In the genomic region with DNA sequence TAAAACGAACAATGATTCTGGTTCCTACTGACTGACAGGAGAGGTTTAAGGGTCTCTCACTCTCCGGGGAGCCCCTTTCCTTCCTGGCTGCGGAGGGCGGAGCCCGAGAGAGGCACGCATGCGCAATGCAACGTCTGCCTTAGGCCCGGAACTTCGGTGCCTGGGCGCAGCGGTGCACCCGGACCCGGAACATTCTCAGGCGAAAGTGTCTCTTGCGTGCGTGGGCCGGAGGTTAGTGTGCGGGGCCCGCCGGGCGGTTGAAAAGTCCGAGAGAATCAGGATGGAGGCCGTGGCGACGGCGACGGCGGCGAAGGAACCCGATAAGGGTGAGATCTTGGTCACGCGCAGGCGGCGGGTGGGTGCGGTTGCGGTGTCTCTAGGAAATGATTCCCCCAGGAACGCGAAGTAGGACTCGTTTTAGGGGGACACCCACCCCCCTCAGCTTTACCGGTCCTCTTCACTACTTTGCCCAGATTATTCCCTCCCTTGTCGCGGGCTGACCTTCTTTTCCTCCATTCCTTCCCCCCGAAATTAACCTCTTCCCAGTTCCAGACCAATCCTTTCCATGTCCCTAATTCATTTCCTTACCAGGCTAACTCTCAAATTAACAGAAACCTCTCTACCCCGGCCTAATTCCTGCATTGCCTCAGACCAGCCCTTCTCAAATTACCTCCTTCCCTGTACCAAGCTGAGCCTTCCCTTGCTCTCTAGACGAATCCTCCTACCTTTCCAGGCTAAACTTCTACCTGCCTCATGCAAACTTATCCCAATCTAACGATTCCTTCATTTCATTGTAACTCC, we compare ENCODE assay signal across 1 cellular context.
TF ChIP-seq lines count a peak whose summit lies in the region.

A gene (plus strand): TSS at position 142 of the 801 bp plus-strand sequence. CDS start 139 bp downstream, at position 281.

TF ChIP-seq in HEK293, 187 proteins besides CTCF, POLR2A, EP300 and RAD21 (continued from another document and continues in another):
- TF ChIP-seq, protein P1, sequence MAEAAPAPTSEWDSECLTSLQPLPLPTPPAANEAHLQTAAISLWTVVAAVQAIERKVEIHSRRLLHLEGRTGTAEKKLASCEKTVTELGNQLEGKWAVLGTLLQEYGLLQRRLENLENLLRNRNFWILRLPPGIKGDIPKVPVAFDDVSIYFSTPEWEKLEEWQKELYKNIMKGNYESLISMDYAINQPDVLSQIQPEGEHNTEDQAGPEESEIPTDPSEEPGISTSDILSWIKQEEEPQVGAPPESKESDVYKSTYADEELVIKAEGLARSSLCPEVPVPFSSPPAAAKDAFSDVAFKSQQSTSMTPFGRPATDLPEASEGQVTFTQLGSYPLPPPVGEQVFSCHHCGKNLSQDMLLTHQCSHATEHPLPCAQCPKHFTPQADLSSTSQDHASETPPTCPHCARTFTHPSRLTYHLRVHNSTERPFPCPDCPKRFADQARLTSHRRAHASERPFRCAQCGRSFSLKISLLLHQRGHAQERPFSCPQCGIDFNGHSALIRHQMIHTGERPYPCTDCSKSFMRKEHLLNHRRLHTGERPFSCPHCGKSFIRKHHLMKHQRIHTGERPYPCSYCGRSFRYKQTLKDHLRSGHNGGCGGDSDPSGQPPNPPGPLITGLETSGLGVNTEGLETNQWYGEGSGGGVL (tag by site-specific recombination; IDR thresholded peaks at IDR 0.05), result peak; percentile 87
- TF ChIP-seq, protein P2, sequence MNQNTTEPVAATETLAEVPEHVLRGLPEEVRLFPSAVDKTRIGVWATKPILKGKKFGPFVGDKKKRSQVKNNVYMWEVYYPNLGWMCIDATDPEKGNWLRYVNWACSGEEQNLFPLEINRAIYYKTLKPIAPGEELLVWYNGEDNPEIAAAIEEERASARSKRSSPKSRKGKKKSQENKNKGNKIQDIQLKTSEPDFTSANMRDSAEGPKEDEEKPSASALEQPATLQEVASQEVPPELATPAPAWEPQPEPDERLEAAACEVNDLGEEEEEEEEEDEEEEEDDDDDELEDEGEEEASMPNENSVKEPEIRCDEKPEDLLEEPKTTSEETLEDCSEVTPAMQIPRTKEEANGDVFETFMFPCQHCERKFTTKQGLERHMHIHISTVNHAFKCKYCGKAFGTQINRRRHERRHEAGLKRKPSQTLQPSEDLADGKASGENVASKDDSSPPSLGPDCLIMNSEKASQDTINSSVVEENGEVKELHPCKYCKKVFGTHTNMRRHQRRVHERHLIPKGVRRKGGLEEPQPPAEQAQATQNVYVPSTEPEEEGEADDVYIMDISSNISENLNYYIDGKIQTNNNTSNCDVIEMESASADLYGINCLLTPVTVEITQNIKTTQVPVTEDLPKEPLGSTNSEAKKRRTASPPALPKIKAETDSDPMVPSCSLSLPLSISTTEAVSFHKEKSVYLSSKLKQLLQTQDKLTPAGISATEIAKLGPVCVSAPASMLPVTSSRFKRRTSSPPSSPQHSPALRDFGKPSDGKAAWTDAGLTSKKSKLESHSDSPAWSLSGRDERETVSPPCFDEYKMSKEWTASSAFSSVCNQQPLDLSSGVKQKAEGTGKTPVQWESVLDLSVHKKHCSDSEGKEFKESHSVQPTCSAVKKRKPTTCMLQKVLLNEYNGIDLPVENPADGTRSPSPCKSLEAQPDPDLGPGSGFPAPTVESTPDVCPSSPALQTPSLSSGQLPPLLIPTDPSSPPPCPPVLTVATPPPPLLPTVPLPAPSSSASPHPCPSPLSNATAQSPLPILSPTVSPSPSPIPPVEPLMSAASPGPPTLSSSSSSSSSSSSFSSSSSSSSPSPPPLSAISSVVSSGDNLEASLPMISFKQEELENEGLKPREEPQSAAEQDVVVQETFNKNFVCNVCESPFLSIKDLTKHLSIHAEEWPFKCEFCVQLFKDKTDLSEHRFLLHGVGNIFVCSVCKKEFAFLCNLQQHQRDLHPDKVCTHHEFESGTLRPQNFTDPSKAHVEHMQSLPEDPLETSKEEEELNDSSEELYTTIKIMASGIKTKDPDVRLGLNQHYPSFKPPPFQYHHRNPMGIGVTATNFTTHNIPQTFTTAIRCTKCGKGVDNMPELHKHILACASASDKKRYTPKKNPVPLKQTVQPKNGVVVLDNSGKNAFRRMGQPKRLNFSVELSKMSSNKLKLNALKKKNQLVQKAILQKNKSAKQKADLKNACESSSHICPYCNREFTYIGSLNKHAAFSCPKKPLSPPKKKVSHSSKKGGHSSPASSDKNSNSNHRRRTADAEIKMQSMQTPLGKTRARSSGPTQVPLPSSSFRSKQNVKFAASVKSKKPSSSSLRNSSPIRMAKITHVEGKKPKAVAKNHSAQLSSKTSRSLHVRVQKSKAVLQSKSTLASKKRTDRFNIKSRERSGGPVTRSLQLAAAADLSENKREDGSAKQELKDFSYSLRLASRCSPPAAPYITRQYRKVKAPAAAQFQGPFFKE (tag by site-specific recombination; IDR thresholded peaks at IDR 0.05; ENCODE audit: borderline replicate concordance), result no peak; the same call in 1 of the 2 replicates
- TF ChIP-seq ZNF335 (tag by site-specific recombination; conservative IDR thresholded peaks at IDR 0.05), result peak; percentile 97
- TF ChIP-seq ZEB2 (tag by site-specific recombination; IDR thresholded peaks at IDR 0.05), result peak; percentile 96
- TF ChIP-seq ZBTB8A (tag by site-specific recombination; IDR thresholded peaks at IDR 0.05), result peak; percentile 80
- no peak for TF ChIP-seq ZNF560 (tag by site-specific recombination; IDR thresholded peaks at IDR 0.05; ENCODE audit: borderline replicate concordance)
- no peak; the same call in 1 of the 2 replicates for TF ChIP-seq BCL11B (tag by site-specific recombination; IDR thresholded peaks at IDR 0.05; ENCODE audit: low read depth)
- TF ChIP-seq, protein P3, sequence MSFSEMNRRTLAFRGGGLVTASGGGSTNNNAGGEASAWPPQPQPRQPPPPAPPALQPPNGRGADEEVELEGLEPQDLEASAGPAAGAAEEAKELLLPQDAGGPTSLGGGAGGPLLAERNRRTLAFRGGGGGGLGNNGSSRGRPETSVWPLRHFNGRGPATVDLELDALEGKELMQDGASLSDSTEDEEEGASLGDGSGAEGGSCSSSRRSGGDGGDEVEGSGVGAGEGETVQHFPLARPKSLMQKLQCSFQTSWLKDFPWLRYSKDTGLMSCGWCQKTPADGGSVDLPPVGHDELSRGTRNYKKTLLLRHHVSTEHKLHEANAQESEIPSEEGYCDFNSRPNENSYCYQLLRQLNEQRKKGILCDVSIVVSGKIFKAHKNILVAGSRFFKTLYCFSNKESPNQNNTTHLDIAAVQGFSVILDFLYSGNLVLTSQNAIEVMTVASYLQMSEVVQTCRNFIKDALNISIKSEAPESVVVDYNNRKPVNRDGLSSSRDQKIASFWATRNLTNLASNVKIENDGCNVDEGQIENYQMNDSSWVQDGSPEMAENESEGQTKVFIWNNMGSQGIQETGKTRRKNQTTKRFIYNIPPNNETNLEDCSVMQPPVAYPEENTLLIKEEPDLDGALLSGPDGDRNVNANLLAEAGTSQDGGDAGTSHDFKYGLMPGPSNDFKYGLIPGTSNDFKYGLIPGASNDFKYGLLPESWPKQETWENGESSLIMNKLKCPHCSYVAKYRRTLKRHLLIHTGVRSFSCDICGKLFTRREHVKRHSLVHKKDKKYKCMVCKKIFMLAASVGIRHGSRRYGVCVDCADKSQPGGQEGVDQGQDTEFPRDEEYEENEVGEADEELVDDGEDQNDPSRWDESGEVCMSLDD (tag by site-specific recombination; IDR thresholded peaks at IDR 0.05), result peak; percentile 99
- no peak for TF ChIP-seq ZNF174 (tag by site-specific recombination; IDR thresholded peaks at IDR 0.05)
- TF ChIP-seq KLF7 (tag by site-specific recombination; IDR thresholded peaks at IDR 0.05; ENCODE audit: borderline replicate concordance), result peak; percentile 100
- TF ChIP-seq, protein P4, sequence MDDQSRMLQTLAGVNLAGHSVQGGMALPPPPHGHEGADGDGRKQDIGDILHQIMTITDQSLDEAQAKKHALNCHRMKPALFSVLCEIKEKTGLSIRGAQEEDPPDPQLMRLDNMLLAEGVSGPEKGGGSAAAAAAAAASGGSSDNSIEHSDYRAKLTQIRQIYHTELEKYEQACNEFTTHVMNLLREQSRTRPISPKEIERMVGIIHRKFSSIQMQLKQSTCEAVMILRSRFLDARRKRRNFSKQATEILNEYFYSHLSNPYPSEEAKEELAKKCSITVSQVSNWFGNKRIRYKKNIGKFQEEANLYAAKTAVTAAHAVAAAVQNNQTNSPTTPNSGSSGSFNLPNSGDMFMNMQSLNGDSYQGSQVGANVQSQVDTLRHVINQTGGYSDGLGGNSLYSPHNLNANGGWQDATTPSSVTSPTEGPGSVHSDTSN (CRISPR knock-in tag; IDR thresholded peaks at IDR 0.05), result no peak
- TF ChIP-seq ZNF416 (tag by site-specific recombination; IDR thresholded peaks at IDR 0.05), result 0 out of 2 replicates have a peak, but pooled peaks have one; percentile 50
- TF ChIP-seq, protein P5, sequence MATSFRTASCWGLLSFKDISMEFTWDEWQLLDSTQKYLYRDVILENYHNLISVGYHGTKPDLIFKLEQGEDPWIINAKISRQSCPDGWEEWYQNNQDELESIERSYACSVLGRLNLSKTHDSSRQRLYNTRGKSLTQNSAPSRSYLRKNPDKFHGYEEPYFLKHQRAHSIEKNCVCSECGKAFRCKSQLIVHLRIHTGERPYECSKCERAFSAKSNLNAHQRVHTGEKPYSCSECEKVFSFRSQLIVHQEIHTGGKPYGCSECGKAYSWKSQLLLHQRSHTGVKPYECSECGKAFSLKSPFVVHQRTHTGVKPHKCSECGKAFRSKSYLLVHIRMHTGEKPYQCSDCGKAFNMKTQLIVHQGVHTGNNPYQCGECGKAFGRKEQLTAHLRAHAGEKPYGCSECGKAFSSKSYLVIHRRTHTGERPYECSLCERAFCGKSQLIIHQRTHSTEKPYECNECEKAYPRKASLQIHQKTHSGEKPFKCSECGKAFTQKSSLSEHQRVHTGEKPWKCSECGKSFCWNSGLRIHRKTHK (tag by site-specific recombination; IDR thresholded peaks at IDR 0.05), result no peak
- TF ChIP-seq, protein P6, sequence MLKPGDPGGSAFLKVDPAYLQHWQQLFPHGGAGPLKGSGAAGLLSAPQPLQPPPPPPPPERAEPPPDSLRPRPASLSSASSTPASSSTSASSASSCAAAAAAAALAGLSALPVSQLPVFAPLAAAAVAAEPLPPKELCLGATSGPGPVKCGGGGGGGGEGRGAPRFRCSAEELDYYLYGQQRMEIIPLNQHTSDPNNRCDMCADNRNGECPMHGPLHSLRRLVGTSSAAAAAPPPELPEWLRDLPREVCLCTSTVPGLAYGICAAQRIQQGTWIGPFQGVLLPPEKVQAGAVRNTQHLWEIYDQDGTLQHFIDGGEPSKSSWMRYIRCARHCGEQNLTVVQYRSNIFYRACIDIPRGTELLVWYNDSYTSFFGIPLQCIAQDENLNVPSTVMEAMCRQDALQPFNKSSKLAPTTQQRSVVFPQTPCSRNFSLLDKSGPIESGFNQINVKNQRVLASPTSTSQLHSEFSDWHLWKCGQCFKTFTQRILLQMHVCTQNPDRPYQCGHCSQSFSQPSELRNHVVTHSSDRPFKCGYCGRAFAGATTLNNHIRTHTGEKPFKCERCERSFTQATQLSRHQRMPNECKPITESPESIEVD (tag by site-specific recombination; IDR thresholded peaks at IDR 0.05), result no peak
- peak; percentile 99 for TF ChIP-seq ZNF660 (tag by site-specific recombination; IDR thresholded peaks at IDR 0.05)
- no peak for TF ChIP-seq ZNF311 (tag by site-specific recombination; IDR thresholded peaks at IDR 0.05; ENCODE audit: borderline replicate concordance)
- TF ChIP-seq ZNF677 (tag by site-specific recombination; IDR thresholded peaks at IDR 0.05), result no peak
- peak; percentile 97 for TF ChIP-seq ZNF24 (tag by site-specific recombination; IDR thresholded peaks at IDR 0.05)
- TF ChIP-seq OVOL3 (tag by site-specific recombination; IDR thresholded peaks at IDR 0.05), result peak; percentile 97
- TF ChIP-seq SCRT1 (tag by site-specific recombination; IDR thresholded peaks at IDR 0.05; ENCODE audit: borderline replicate concordance), result peak; percentile 44; the same call in 1 of the 2 replicates
- peak; percentile 100 for TF ChIP-seq KLF16 (tag by site-specific recombination; IDR thresholded peaks at IDR 0.05)
- peak; percentile 87 for TF ChIP-seq ZNF76 (tag by site-specific recombination; IDR thresholded peaks at IDR 0.05; ENCODE audit: borderline replicate concordance, low read depth)
- peak; percentile 40; the same call in 1 of the 2 replicates for TF ChIP-seq ZNF157 (tag by site-specific recombination; IDR thresholded peaks at IDR 0.05)
- TF ChIP-seq, protein P7, sequence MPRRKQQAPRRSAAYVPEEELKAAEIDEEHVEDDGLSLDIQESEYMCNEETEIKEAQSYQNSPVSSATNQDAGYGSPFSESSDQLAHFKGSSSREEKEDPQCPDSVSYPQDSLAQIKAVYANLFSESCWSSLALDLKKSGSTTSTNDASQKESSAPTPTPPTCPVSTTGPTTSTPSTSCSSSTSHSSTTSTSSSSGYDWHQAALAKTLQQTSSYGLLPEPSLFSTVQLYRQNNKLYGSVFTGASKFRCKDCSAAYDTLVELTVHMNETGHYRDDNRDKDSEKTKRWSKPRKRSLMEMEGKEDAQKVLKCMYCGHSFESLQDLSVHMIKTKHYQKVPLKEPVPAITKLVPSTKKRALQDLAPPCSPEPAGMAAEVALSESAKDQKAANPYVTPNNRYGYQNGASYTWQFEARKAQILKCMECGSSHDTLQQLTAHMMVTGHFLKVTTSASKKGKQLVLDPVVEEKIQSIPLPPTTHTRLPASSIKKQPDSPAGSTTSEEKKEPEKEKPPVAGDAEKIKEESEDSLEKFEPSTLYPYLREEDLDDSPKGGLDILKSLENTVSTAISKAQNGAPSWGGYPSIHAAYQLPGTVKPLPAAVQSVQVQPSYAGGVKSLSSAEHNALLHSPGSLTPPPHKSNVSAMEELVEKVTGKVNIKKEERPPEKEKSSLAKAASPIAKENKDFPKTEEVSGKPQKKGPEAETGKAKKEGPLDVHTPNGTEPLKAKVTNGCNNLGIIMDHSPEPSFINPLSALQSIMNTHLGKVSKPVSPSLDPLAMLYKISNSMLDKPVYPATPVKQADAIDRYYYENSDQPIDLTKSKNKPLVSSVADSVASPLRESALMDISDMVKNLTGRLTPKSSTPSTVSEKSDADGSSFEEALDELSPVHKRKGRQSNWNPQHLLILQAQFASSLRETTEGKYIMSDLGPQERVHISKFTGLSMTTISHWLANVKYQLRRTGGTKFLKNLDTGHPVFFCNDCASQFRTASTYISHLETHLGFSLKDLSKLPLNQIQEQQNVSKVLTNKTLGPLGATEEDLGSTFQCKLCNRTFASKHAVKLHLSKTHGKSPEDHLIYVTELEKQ (tag by site-specific recombination; IDR thresholded peaks at IDR 0.05; ENCODE audit: borderline replicate concordance), result peak; percentile 89
- TF ChIP-seq ZNF133 (tag by site-specific recombination; IDR thresholded peaks at IDR 0.05), result no peak
- TF ChIP-seq KLF8 (tag by site-specific recombination; IDR thresholded peaks at IDR 0.05), result peak; percentile 100
- TF ChIP-seq ZSCAN23 (tag by site-specific recombination; IDR thresholded peaks at IDR 0.05), result peak; percentile 95
- peak; percentile 81 for TF ChIP-seq ZNF146 (tag by site-specific recombination; IDR thresholded peaks at IDR 0.05)
